ENCODE assay signal across 8 cellular contexts in genomic region chr12:12837025-12837872, GRCh38. TPM values are rescaled to one million over a fixed set of nuclear protein-coding genes. Genes with fewer than 3 reads are reported as not detected.
DNase-seq lines count a peak whose midpoint lies in the region; ATAC-seq and TF ChIP-seq lines count a peak whose summit lies in the region.

No MANE protein-coding gene starts in this region.

- intact Hi-C loops in activated T-helper 1 cell treated with anti-CD3 and anti-CD28 coated beads, Interleukin-12 subunit alpha, Interleukin-12 subunit beta, Interleukin-2, Interleukin-4 antibody, amounts not matched to agents 30 ng/mL and 10 ng/mL and 1 ng/mL, durations not matched to agents 14 hours and 24 hours and 36 hours (cut with micrococcal nuclease) = loop anchor here (1.0 to 5.0 kb wide), 5 partner anchors 24 to 376 kb away; partner anchors contain the start of genes DDX47 and GPRC5A

- H3K79me2 ChIP-seq in OCI-LY1 (ENCODE audit: insufficient read depth, low read length) = no peaks in the 10 kb centered on the region

- 0 out of 2 replicates have a peak, but pooled peaks cover 3% of the 10 kb centered on the region for H3F3A ChIP-seq in OCI-LY1 (ENCODE audit: insufficient read depth, low read length)

- DNase-seq in GM10266 (ENCODE audit: extremely low spot score) (peak; percentile 61), germinal center (ENCODE audit: low spot score) (peak; percentile 61), pons (ENCODE audit: low spot score) (peak; percentile 29), COLO668 (lab: John Stamatoyannopoulos, UW; ENCODE audit: unreplicated experiment) (no peak)
- DNase-seq in activated T-helper 1 cell treated with anti-CD3 and anti-CD28 coated beads, Interleukin-12 subunit alpha, Interleukin-12 subunit beta, Interleukin-2, Interleukin-4 antibody, amounts not matched to agents 30 ng/mL and 10 ng/mL and 1 ng/mL, durations not matched to agents 14 hours and 24 hours and 36 hours (ENCODE audit: low spot score) = no peak

- H3K36me3 Mint-ChIP-seq in activated T-helper 1 cell treated with anti-CD3 and anti-CD28 coated beads, Interleukin-12 subunit alpha, Interleukin-12 subunit beta, Interleukin-2, Interleukin-4 antibody, amounts not matched to agents 30 ng/mL and 10 ng/mL and 1 ng/mL, durations not matched to agents 14 hours and 24 hours and 36 hours (ENCODE audit: low read depth) = peaks cover 24% of the 10 kb centered on the region

- H3K27ac ChIP-seq in OCI-LY1 (ENCODE audit: low read depth, low read length, poor library complexity, severe bottlenecking) = no peak overlapping the region

- H4K20me1 ChIP-seq in OCI-LY1 (ENCODE audit: insufficient read depth, low read length) = no peaks in the 10 kb centered on the region

- H3K27ac Mint-ChIP-seq in activated T-helper 1 cell treated with anti-CD3 and anti-CD28 coated beads, Interleukin-12 subunit alpha, Interleukin-12 subunit beta, Interleukin-2, Interleukin-4 antibody, amounts not matched to agents 30 ng/mL and 10 ng/mL and 1 ng/mL, durations not matched to agents 14 hours and 24 hours and 36 hours = peak overlapping the region; percentile 54

- H2AFZ ChIP-seq in OCI-LY1 (ENCODE audit: low read length) = no peak overlapping the region

- H3K4me2 ChIP-seq in OCI-LY1 (ENCODE audit: low read length) = no peak overlapping the region

- no peak overlapping the region for H3K4me3 Mint-ChIP-seq in activated T-helper 1 cell treated with anti-CD3 and anti-CD28 coated beads, Interleukin-12 subunit alpha, Interleukin-12 subunit beta, Interleukin-2, Interleukin-4 antibody, amounts not matched to agents 30 ng/mL and 10 ng/mL and 1 ng/mL, durations not matched to agents 14 hours and 24 hours and 36 hours

- H3K4me3 ChIP-seq in OCI-LY1 (ENCODE audit: low read depth, low read length, poor library complexity, severe bottlenecking) = no peak overlapping the region

- no peak overlapping the region for H3K9ac ChIP-seq in OCI-LY1 (ENCODE audit: low read length)

- peaks cover 19% of the 10 kb centered on the region for H3K36me3 ChIP-seq in OCI-LY1 (ENCODE audit: insufficient read depth, low read length)

- no peaks in the 10 kb centered on the region for H3K27me3 ChIP-seq in OCI-LY1 (ENCODE audit: insufficient read depth, low read length)

- peaks cover 7% of the 10 kb centered on the region for H3K9me3 ChIP-seq in OCI-LY1 (ENCODE audit: low read length)

- peaks cover 14% of the 10 kb centered on the region for H3K4me1 ChIP-seq in OCI-LY1 (ENCODE audit: insufficient read depth, low read length, severe bottlenecking)

- no peaks in the 10 kb centered on the region for H3K27me3 Mint-ChIP-seq in activated T-helper 1 cell treated with anti-CD3 and anti-CD28 coated beads, Interleukin-12 subunit alpha, Interleukin-12 subunit beta, Interleukin-2, Interleukin-4 antibody, amounts not matched to agents 30 ng/mL and 10 ng/mL and 1 ng/mL, durations not matched to agents 14 hours and 24 hours and 36 hours (ENCODE audit: insufficient read depth)

- H3K9me2 ChIP-seq in OCI-LY1 (ENCODE audit: low read depth, low read length) = no peaks in the 10 kb centered on the region

- H3K4me1 Mint-ChIP-seq in activated T-helper 1 cell treated with anti-CD3 and anti-CD28 coated beads, Interleukin-12 subunit alpha, Interleukin-12 subunit beta, Interleukin-2, Interleukin-4 antibody, amounts not matched to agents 30 ng/mL and 10 ng/mL and 1 ng/mL, durations not matched to agents 14 hours and 24 hours and 36 hours (ENCODE audit: low read depth) = peaks cover 24% of the 10 kb centered on the region

- ATAC-seq in HG03103 (IDR thresholded peaks at IDR 0.05; ENCODE audit: low read depth, unreplicated experiment) (peak; percentile 62), GM21786 (IDR thresholded peaks at IDR 0.05; ENCODE audit: unreplicated experiment) (no peak)

- TF ChIP-seq CTCF in GM10266 (IDR thresholded peaks at IDR 0.05; ENCODE audit: control insufficient read depth, insufficient read depth, low read depth, missing control alignments) = peak; percentile 48
- peak; percentile 68 for TF ChIP-seq CTCF in OCI-LY1 (IDR thresholded peaks at IDR 0.05; ENCODE audit: low read length)

- no peaks in the 10 kb centered on the region for H3K9me3 Mint-ChIP-seq in activated T-helper 1 cell treated with anti-CD3 and anti-CD28 coated beads, Interleukin-12 subunit alpha, Interleukin-12 subunit beta, Interleukin-2, Interleukin-4 antibody, amounts not matched to agents 30 ng/mL and 10 ng/mL and 1 ng/mL, durations not matched to agents 14 hours and 24 hours and 36 hours

RNA-seq across cellular contexts. Expression of gene DDX47, which starts 24.1 kb away (rescaled TPM):
- total RNA-seq in activated T-helper 1 cell treated with anti-CD3 and anti-CD28 coated beads, Interleukin-12 subunit alpha, Interleukin-12 subunit beta, Interleukin-2, Interleukin-4 antibody, amounts not matched to agents 30 ng/mL and 10 ng/mL and 1 ng/mL, durations not matched to agents 14 hours and 24 hours and 36 hours = 120 and 127 TPM in 2 replicates

RNA-seq across cellular contexts. Expression of gene APOLD1, which starts 51.8 kb away (rescaled TPM):
- total RNA-seq in activated T-helper 1 cell treated with anti-CD3 and anti-CD28 coated beads, Interleukin-12 subunit alpha, Interleukin-12 subunit beta, Interleukin-2, Interleukin-4 antibody, amounts not matched to agents 30 ng/mL and 10 ng/mL and 1 ng/mL, durations not matched to agents 14 hours and 24 hours and 36 hours = 4.0 and 4.8 TPM in 2 replicates

RNA-seq across cellular contexts. Expression of gene GPRC5A, which starts 54.1 kb away (rescaled TPM):
- not detected in 2 replicates for total RNA-seq in activated T-helper 1 cell treated with anti-CD3 and anti-CD28 coated beads, Interleukin-12 subunit alpha, Interleukin-12 subunit beta, Interleukin-2, Interleukin-4 antibody, amounts not matched to agents 30 ng/mL and 10 ng/mL and 1 ng/mL, durations not matched to agents 14 hours and 24 hours and 36 hours

Comparison
In these comparisons a context has a peak if more than half of its experiments do, and no peak if none do; other contexts are left out.
1. DNase-seq: peak in GM10266 (single experiment), germinal center (single experiment) and pons (single experiment); none in activated T-helper 1 cell treated with anti-CD3 and anti-CD28 coated beads, Interleukin-12 subunit alpha, Interleukin-12 subunit beta, Interleukin-2, Interleukin-4 antibody, amounts not matched to agents 30 ng/mL and 10 ng/mL and 1 ng/mL, durations not matched to agents 14 hours and 24 hours and 36 hours (single experiment) and COLO668 (single experiment).